12 cellular contexts compared by ENCODE assay signal in the genomic region with DNA sequence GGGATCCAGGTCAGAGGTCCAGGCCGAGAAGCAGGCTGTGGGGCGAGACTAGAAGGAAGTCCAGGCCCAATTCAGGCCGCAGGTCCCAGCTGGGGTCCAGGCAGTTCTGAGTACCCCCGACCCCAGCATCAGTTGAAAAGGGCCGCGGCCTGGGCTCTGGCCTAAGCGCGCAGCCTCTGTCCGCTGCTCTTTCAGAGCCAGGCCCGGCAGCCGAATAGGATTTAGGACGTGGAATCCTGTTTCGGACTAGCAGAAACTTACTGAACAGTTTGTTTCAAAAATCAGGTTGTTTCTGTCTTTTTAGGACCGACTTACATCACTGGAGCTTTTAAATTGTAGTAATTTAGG. TPM values are rescaled to one million over a fixed set of nuclear protein-coding genes. Genes with fewer than 3 reads are reported as not detected.
"Had no signal": no experiment of that assay in that cellular context is flagged by ENCODE, and none has a peak within 500 bp of the region (broad histone marks: within the 10 kb centered on the region; RNA-seq: fewer than 3 reads in every experiment).

No MANE protein-coding gene starts in this region.

- ATAC-seq: sciatic nerve; stimulated activated naive CD8-positive, alpha-beta T cell treated with anti-CD3 and anti-CD28 coated beads, Interleukin-15, Interleukin-2, amounts not matched to agents 100 U/mL and 50 U/mL, for 24 hours had no signal

- H3K9me3 Mint-ChIP-seq: effector memory CD8-positive, alpha-beta T cell had no signal

- H3K27ac ChIP-seq: epithelial cell of prostate, heart right ventricle, thoracic aorta had no signal

- H3K27ac Mint-ChIP-seq: activated B cell treated with CpG ODN at 0.5 μM for 24 hours; activated naive CD8-positive, alpha-beta T cell treated with anti-CD3 and anti-CD28 coated beads for 36 hours; effector memory CD8-positive, alpha-beta T cell; nephron had no signal

- DNase-seq: activated B cell treated with CpG ODN at 0.5 μM for 24 hours; activated naive CD8-positive, alpha-beta T cell treated with anti-CD3 and anti-CD28 coated beads for 36 hours; anterior cingulate cortex; effector memory CD8-positive, alpha-beta T cell; heart right ventricle; stimulated activated naive CD8-positive, alpha-beta T cell treated with anti-CD3 and anti-CD28 coated beads, Interleukin-15, Interleukin-2, amounts not matched to agents 100 U/mL and 50 U/mL, for 24 hours had no signal

- H3K36me3 ChIP-seq: heart right ventricle, thoracic aorta had no signal

- H3K9me3 ChIP-seq: heart right ventricle, thoracic aorta had no signal

RNA-seq across cellular contexts. Expression of a gene that starts 12.1 kb away (rescaled TPM):
- total RNA-seq: activated naive CD8-positive, alpha-beta T cell treated with anti-CD3 and anti-CD28 coated beads for 36 hours; heart right ventricle; osteoblast; sciatic nerve; thoracic aorta; ureter had no signal
- polyA plus RNA-seq: heart right ventricle had no signal
